ENCODE assay signal across 12 cellular contexts in genomic region chr16:4404967-4405696, GRCh38. TPM values are rescaled to one million over a fixed set of nuclear protein-coding genes. Genes with fewer than 3 reads are reported as not detected.
DNase-seq lines count a peak whose midpoint lies in the region; ATAC-seq and TF ChIP-seq lines count a peak whose summit lies in the region.
"Had no signal": no experiment of that assay in that cellular context is flagged by ENCODE, and none has a peak within 500 bp of the region (broad histone marks: within the 10 kb centered on the region; RNA-seq: fewer than 3 reads in every experiment).

No MANE protein-coding gene starts in this region.

- no peaks in the 10 kb centered on the region for H3K9me3 Mint-ChIP-seq in neural progenitor cell
- H3K9me3 Mint-ChIP-seq: activated T-helper 2 cell treated with anti-CD3 and anti-CD28 coated beads, Interferon-gamma antibody, Interleukin-2, Interleukin-4, amounts not matched to agents 10 μg/mL and 5 μg/mL and 100 μg/mL, durations not matched to agents 14 hours and 24 hours and 36 hours; CD14-positive monocyte; neural crest cell; stimulated activated naive CD8-positive, alpha-beta T cell treated with anti-CD3 and anti-CD28 coated beads, Interleukin-15, Interleukin-2, amounts not matched to agents 100 ng/mL and 50 ng/mL, for 24 hours had no signal

- DNase-seq in DMS53 (lab: John Stamatoyannopoulos, UW) = peak; percentile 40
- DNase-seq in DMS53 treated with DMSO at 0.1 percent for 48 hours (lab: John Stamatoyannopoulos, UW; ENCODE audit: unreplicated experiment) = no peak
- no peak for DNase-seq in T-helper 17 cell
- DNase-seq in neural progenitor cell (ENCODE audit: low spot score) = no peak
- no peak for DNase-seq in DMS79 (lab: John Stamatoyannopoulos, UW)
- DNase-seq: effector CD4-positive, alpha-beta T cell had no signal

- no peak overlapping the region for H3K4me3 ChIP-seq in neural progenitor cell

- no peak overlapping the region for H2AFZ ChIP-seq in neural progenitor cell (replicated peaks)

- no peaks in the 10 kb centered on the region for H3K79me2 ChIP-seq in neural progenitor cell (ENCODE audit: low read depth)

- H3K4me3 Mint-ChIP-seq in T-helper 17 cell (peak overlapping the region; percentile 80), neural progenitor cell (peak overlapping the region; percentile 56)
- H3K4me3 Mint-ChIP-seq: CD14-positive monocyte; stimulated activated naive CD8-positive, alpha-beta T cell treated with anti-CD3 and anti-CD28 coated beads, Interleukin-15, Interleukin-2, amounts not matched to agents 100 ng/mL and 50 ng/mL, for 24 hours had no signal

- TF ChIP-seq CTCF in neural progenitor cell (IDR thresholded peaks at IDR 0.05) = no peak

- no peak overlapping the region for H3K4me2 ChIP-seq in neural progenitor cell

- H3K9me3 ChIP-seq in T-helper 17 cell (ENCODE audit: control insufficient read depth, low read length, poor library complexity, severe bottlenecking) (no peaks in the 10 kb centered on the region), neural progenitor cell (ENCODE audit: low read depth) (no peaks in the 10 kb centered on the region)

- no peak overlapping the region for H3K9ac ChIP-seq in neural progenitor cell

- H3K4me1 Mint-ChIP-seq in T-helper 17 cell (peaks cover 25% of the 10 kb centered on the region), neural progenitor cell (peaks cover 4% of the 10 kb centered on the region)

- H3F3A ChIP-seq in neural progenitor cell (ENCODE audit: low read depth) = no peaks in the 10 kb centered on the region

- H3K36me3 Mint-ChIP-seq in T-helper 17 cell (ENCODE audit: low read depth) (peaks cover 13% of the 10 kb centered on the region), neural progenitor cell (no peaks in the 10 kb centered on the region)

- H3K27ac ChIP-seq in neural progenitor cell = no peak overlapping the region
- H3K27ac ChIP-seq: 22Rv1 had no signal

- H3K27me3 Mint-ChIP-seq in T-helper 17 cell (no peaks in the 10 kb centered on the region), neural progenitor cell (ENCODE audit: insufficient read depth, low read depth) (peaks cover 8% of the 10 kb centered on the region)
- H3K27me3 Mint-ChIP-seq: stimulated activated naive CD8-positive, alpha-beta T cell treated with anti-CD3 and anti-CD28 coated beads, Interleukin-15, Interleukin-2, amounts not matched to agents 100 ng/mL and 50 ng/mL, for 24 hours had no signal

- H3K36me3 ChIP-seq in neural progenitor cell = no peaks in the 10 kb centered on the region

- H3K27ac Mint-ChIP-seq in T-helper 17 cell (peak overlapping the region; percentile 91), neural progenitor cell (no peak overlapping the region)
- H3K27ac Mint-ChIP-seq: activated T-helper 2 cell treated with anti-CD3 and anti-CD28 coated beads, Interferon-gamma antibody, Interleukin-2, Interleukin-4, amounts not matched to agents 10 μg/mL and 5 μg/mL and 100 μg/mL, durations not matched to agents 14 hours and 24 hours and 36 hours; stimulated activated naive CD8-positive, alpha-beta T cell treated with anti-CD3 and anti-CD28 coated beads, Interleukin-15, Interleukin-2, amounts not matched to agents 100 ng/mL and 50 ng/mL, for 24 hours had no signal

- peaks cover 4% of the 10 kb centered on the region for H4K20me1 ChIP-seq in neural progenitor cell (ENCODE audit: low read depth)

- no peaks in the 10 kb centered on the region for H3K27me3 ChIP-seq in neural progenitor cell

- ATAC-seq in T-helper 17 cell = peak; percentile 3
- ATAC-seq in HG03442 (IDR thresholded peaks at IDR 0.05; ENCODE audit: unreplicated experiment) = no peak

- no peaks in the 10 kb centered on the region for H3K4me1 ChIP-seq in neural progenitor cell

RNA-seq across cellular contexts. Expression of gene CORO7, which starts 11.3 kb away (rescaled TPM):
- total RNA-seq in T-helper 17 cell (100 to 1,000 TPM; 733 to 757 TPM), neural progenitor cell (ENCODE audit: low replicate concordance) (6.8 and 21.8 TPM in 2 replicates)

RNA-seq across cellular contexts. Expression of gene DNAJA3, which starts 20.5 kb away (rescaled TPM):
- 10 to 100 TPM; 27.9 to 29.7 TPM for total RNA-seq in T-helper 17 cell
- total RNA-seq in neural progenitor cell (ENCODE audit: low replicate concordance) = 27.3 and 47.2 TPM in 2 replicates

RNA-seq across cellular contexts. Expression of gene VASN, which starts 33.5 kb away (rescaled TPM):
- total RNA-seq in T-helper 17 cell = under 1 TPM; 0.55 to 0.57 TPM
- total RNA-seq in neural progenitor cell (ENCODE audit: low replicate concordance) = 3.1 and 7.5 TPM in 2 replicates
- total RNA-seq: activated T-helper 2 cell treated with anti-CD3 and anti-CD28 coated beads, Interferon-gamma antibody, Interleukin-2, Interleukin-4, amounts not matched to agents 10 μg/mL and 5 μg/mL and 100 μg/mL, durations not matched to agents 14 hours and 24 hours and 36 hours had no signal

RNA-seq across cellular contexts. Expression of gene PAM16, which starts 54.0 kb away (rescaled TPM):
- 10 to 100 TPM; 32.3 to 41.4 TPM for total RNA-seq in T-helper 17 cell
- total RNA-seq in neural progenitor cell (ENCODE audit: low replicate concordance) = 17.0 and 40.8 TPM in 2 replicates

Comparison
In these comparisons a context has a peak if more than half of its experiments do, and no peak if none do; other contexts are left out.
1. RNA of gene CORO7, which starts 11.3 kb away (total RNA-seq): 733 to 757 TPM in T-helper 17 cell; 6.8 to 21.8 TPM in neural progenitor cell; every median in the first group is over 10 times any median in the second.